ENCODE assay signal across 15 cellular contexts in the genomic region with DNA sequence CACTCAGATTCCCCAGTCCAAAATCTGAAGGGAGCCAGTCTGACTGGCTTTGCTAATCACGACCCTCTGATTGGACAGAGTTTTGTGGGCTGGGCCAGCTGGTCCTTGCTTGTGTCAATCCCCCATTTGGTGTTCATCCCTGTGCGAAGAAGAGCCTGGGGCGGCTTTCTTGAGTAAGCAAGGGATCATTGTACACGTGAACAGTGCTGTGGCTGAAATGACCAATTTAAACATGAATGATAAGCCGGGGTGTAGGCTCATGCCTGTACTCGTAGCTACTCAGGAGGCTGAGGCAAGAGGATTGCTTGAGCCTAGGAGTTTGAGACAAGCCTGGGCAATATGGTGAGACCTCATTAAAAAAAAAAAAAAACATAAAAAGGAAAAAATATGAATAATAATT.
DNase-seq lines count a peak whose midpoint lies in the region; ATAC-seq lines count a peak whose summit lies in the region.
"Had no signal": no experiment of that assay in that cellular context is flagged by ENCODE, and none has a peak within 500 bp of the region (broad histone marks: within the 10 kb centered on the region; RNA-seq: fewer than 3 reads in every experiment).

No MANE protein-coding gene starts in this region.

- in situ Hi-C loops in SK-MEL-5 (cut with HindIII; ENCODE audit: low pct_unique_long_range_greater_than_20kb, low sequenced_read_pairs): no loop called here

- peak; percentile 33 for DNase-seq in RPMI7951 (ENCODE audit: low read depth)
- DNase-seq in SK-MEL-5 (ENCODE audit: low read depth, low spot score): peak; percentile 32
- DNase-seq in DMS114 treated with DMSO at 0.1 percent for 48 hours (lab: John Stamatoyannopoulos, UW; ENCODE audit: unreplicated experiment): no peak
- DNase-seq: BE2C; C1 segment of cervical spinal cord; CD4-positive, CD25-positive, alpha-beta regulatory T cell; CD8-positive, alpha-beta memory T cell; COR-L47; DMS 273 treated with DMSO at 0.1 percent for 48 hours; GDM1; H9 had no signal

- peak; percentile 28 for ATAC-seq in esophagus mucosa
- ATAC-seq in GM21526 (IDR thresholded peaks at IDR 0.05; ENCODE audit: low FRiP score, unreplicated experiment): no peak
- ATAC-seq in GM18502 (IDR thresholded peaks at IDR 0.05; ENCODE audit: poor library complexity, unreplicated experiment): no peak
- ATAC-seq: HepG2 had no signal
